Comparison of ENCODE assay signal across 8 cellular contexts in the genomic region with DNA sequence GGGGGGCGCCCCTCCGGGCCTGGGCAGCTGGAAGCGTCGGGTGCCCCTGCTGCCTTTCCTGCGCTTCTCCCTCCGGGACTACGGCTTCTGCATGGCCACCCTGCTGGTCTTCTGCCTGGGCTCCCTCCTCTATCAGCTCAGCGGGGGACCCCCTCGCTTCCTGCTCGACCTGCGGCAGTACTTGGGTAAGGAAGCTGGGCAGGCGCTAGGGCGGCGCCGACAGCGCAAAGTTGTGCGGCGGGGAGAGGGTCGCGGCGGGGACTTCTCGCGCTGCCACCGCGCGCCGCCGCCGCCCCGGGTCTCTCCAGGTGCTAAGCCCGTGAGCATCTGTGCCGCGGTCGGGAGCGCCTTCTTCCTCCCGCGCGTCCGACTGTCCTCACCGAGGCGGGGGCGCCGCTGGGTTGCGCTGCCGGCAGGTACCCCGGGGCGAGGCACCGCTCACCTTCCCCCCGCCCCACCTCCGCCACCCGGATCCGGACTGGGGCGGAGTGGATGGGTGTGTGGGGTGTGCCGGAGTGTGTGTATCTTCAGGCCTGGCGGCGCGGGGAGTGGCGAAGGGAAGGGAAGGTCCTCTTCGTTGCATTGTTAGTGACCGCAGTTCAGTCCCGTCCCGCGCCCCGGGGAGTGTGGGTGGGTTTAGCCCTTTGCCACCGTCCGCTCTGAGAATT. TPM values are rescaled to one million over a fixed set of nuclear protein-coding genes. Genes with fewer than 3 reads are reported as not detected.
DNase-seq lines count a peak whose midpoint lies in the region; ATAC-seq and TF ChIP-seq lines count a peak whose summit lies in the region.

No MANE protein-coding gene starts in this region.

- ATAC-seq in HG03175 (IDR thresholded peaks at IDR 0.05; ENCODE audit: unreplicated experiment) (peak; percentile 31), HG03457 (IDR thresholded peaks at IDR 0.05; ENCODE audit: unreplicated experiment) (no peak)

- H3K4me1 ChIP-seq in spleen, result peaks cover 11 to 56% (median 34%) of the 10 kb centered on the region in 6 donors

- no peaks in the 10 kb centered on the region for H3K36me3 Mint-ChIP-seq in immature natural killer cell

- H3K27ac Mint-ChIP-seq in immature natural killer cell, result peak overlapping the region in 3 of 6 donors; percentile 38 to 79 (median 71)

- in situ Hi-C loops in brain microvascular endothelial cell (cut with HindIII; ENCODE audit: low pct_ligation_motif_present, low sequenced_read_pairs), result no loop called here

- H3K4me3 ChIP-seq in brain microvascular endothelial cell (ENCODE audit: low read depth, low read length) (peak overlapping the region; percentile 70), spleen (peak overlapping the region; percentile 72 to 93 (median 82))

- no peaks in the 10 kb centered on the region for H3K9me3 Mint-ChIP-seq in immature natural killer cell

- H3K36me3 ChIP-seq in brain microvascular endothelial cell (replicated peaks) (no peaks in the 10 kb centered on the region), spleen (no peaks in the 10 kb centered on the region)

- peaks cover 35 to 41% of the 10 kb centered on the region in 2 donors for H3K4me1 Mint-ChIP-seq in immature natural killer cell

- WGBS in spleen, 5 donors, result 0 to 1% (median 1%) methylated on average over 14 to 66 of the region's 66 CpGs

- intact Hi-C loops in spleen (cut with DNase I; ENCODE audit: low total_unique reads), result loop anchor here (5.0 kb wide), 1 partner anchor 200 kb away; no protein-coding TSS in a partner anchor

- H3K4me3 Mint-ChIP-seq in immature natural killer cell, result peak overlapping the region; percentile 87 to 93 (median 88)

- H3K27me3 ChIP-seq in brain microvascular endothelial cell (replicated peaks) (no peaks in the 10 kb centered on the region), spleen (replicated peaks in 1 of 7) (peaks cover 0 to 29% (median 0%) of the 10 kb centered on the region in 7 donors)

- TF ChIP-seq CTCF in brain microvascular endothelial cell (IDR thresholded peaks at IDR 0.05; ENCODE audit: low read depth, low read length, missing control alignments) (peak; percentile 12), spleen (IDR thresholded peaks at IDR 0.05 in 8 of 11, conservative IDR thresholded peaks at IDR 0.05 in 3 of 11) (peak in 2 of 11 experiments; percentile 15 to 25)

- no peaks in the 10 kb centered on the region for H3K9me3 ChIP-seq in spleen

- DNase-seq in T follicular helper cell (ENCODE audit: low read depth) (peak; percentile 66), brain microvascular endothelial cell (peak; percentile 26), immature natural killer cell (peak; percentile 54 to 58 (median 57)), spleen (peak; percentile 93), SIG-M5 (lab: John Stamatoyannopoulos, UW) (no peak)

- TF ChIP-seq POLR2A in GM15510 (IDR thresholded peaks at IDR 0.05; ENCODE audit: borderline replicate concordance, extremely low read depth, insufficient read length) (peak; percentile 19), spleen (IDR thresholded peaks at IDR 0.05) (peak in 1 of 3 donors; percentile 6)

- H3K27ac ChIP-seq in brain microvascular endothelial cell (peak overlapping the region; percentile 47), spleen (peak overlapping the region; percentile 84 to 93 (median 88))

- peaks cover 4 to 9% (median 5%) of the 10 kb centered on the region in 3 donors for H3K27me3 Mint-ChIP-seq in immature natural killer cell (ENCODE audit: low read depth in 3 of 3)

RNA-seq across cellular contexts. Expression of gene UST, which starts 0.8 kb away (rescaled TPM):
- polyA plus RNA-seq in immature natural killer cell (1 to 10 TPM; 3.7 to 6.9 (median 6.3) TPM), spleen (1 to 10 TPM; 6.4 to 9.1 (median 7.2) TPM)
- 10 to 100 TPM; 12.9 to 26.8 (median 16.1) TPM for total RNA-seq in spleen
